19 cellular contexts compared by ENCODE assay signal in genomic region chr2:241996100-241996499, GRCh38.
"Had no signal": no experiment of that assay in that cellular context is flagged by ENCODE, and none has a peak within 500 bp of the region (broad histone marks: within the 10 kb centered on the region; RNA-seq: fewer than 3 reads in every experiment).

No MANE protein-coding gene starts in this region.

- H3K9me3 ChIP-seq: SK-N-SH had no signal

- H3K27ac ChIP-seq: KMS-11, RWPE1 had no signal

- ATAC-seq: K562 had no signal

- FAIRE-seq: K562 had no signal

- DNase-seq: Kasumi-1, MM.1S, NCI-H1092 treated with DMSO at 0.1 percent for 48 hours, NCI-H1436, NCI-H187, NCI-H2029, NCI-H2081 treated with DMSO at 0.1 percent for 48 hours, NCI-H2171, NCI-H226, NCI-H446, NCI-H510A, NCI-H524 treated with DMSO at 0.1 percent for 48 hours, NCI-H69, NCI-H774, SHP77, SK-N-SH had no signal

- H3K4me3 ChIP-seq: K562 had no signal
